In the genomic region with DNA sequence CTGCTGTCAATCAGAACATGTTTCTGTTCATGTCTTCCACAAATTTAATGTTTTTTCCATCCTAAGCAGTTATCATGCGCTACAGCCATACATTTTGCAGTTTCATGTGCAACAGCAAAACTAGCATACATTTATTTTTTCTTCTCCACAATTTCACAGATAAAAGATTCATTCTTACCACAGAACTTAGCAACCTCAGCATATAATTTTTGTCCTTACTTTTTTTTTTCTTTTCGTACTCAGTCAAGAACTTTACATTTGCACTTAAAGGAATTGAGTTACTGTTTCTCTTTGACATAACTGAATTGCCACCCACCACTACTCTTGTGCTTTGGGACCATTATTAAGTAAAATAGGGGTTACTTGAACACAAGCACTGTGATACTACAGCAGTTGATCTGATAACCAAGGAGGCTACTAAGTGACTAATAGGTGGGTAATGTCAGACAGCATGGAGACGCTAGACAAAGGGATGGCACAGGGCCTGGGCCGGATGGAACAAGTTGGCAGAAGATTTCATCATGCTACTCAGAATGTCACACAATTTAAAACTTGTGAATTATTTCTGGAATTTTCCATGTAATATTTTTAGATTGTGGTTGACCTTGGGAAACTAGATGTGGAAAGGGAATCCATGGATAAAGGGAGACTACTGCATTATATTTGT, we compare ENCODE assay signal across 22 cellular contexts. TPM values are rescaled to one million over a fixed set of nuclear protein-coding genes. Genes with fewer than 3 reads are reported as not detected.
DNase-seq lines count a peak whose midpoint lies in the region; ATAC-seq and TF ChIP-seq lines count a peak whose summit lies in the region.
"Had no signal": no experiment of that assay in that cellular context is flagged by ENCODE, and none has a peak within 500 bp of the region (broad histone marks: within the 10 kb centered on the region; RNA-seq: fewer than 3 reads in every experiment).

No MANE protein-coding gene starts in this region.

- H3K36me3 ChIP-seq in ACC112 (ENCODE audit: insufficient read depth, low read length): no peaks in the 10 kb centered on the region
- H3K36me3 ChIP-seq in HUES6 (ENCODE audit: control insufficient read depth, insufficient read depth, low read length): no peaks in the 10 kb centered on the region
- H3K36me3 ChIP-seq: heart right ventricle, WERI-Rb-1 had no signal

- H3K27me3 ChIP-seq in ACC112 (ENCODE audit: insufficient read depth, low read length) (no peaks in the 10 kb centered on the region), HUES6 (ENCODE audit: control insufficient read depth, insufficient read depth, low read length) (no peaks in the 10 kb centered on the region), foreskin keratinocyte (no peaks in the 10 kb centered on the region)
- H3K27me3 ChIP-seq: heart right ventricle had no signal

- H3K4me3 ChIP-seq in ACC112 (ENCODE audit: low read depth, low read length) (no peak overlapping the region), HUES6 (ENCODE audit: low read depth, low read length) (0 out of 2 replicates have a peak overlapping the region, but pooled peaks have one; percentile 5)
- H3K4me3 ChIP-seq: coronary artery, heart right ventricle had no signal

- DNase-seq in T1000 (lab: John Stamatoyannopoulos, UW) (peak; percentile 9), foreskin keratinocyte (peak; percentile 38 to 73), SHP77 (lab: John Stamatoyannopoulos, UW) (no peak), DMS153 (lab: John Stamatoyannopoulos, UW) (no peak), GM20000 (ENCODE audit: low spot score) (no peak)
- DNase-seq: amygdala; COR-L47; GDM1; heart right ventricle; HFFc6; Karpas-422; NCI-H1694; OCI-M1; stimulated activated CD4-positive, alpha-beta T cell treated with anti-CD3 and anti-CD28 coated beads, Interleukin-12 subunit alpha, Interleukin-12 subunit beta, amount 100 ng/mL, for 4 hours; WERI-Rb-1 had no signal

- no peaks in the 10 kb centered on the region for H3K9me3 ChIP-seq in HUES6 (ENCODE audit: control insufficient read depth, insufficient read depth, low read depth, low read length)
- H3K9me3 ChIP-seq: heart right ventricle had no signal

- H3K27ac ChIP-seq in ACC112 (ENCODE audit: low read depth, low read length) (peak overlapping the region; percentile 19), HUES6 (ENCODE audit: low read depth, low read length) (peak overlapping the region; percentile 59), foreskin keratinocyte (no peak overlapping the region)
- H3K27ac ChIP-seq: coronary artery, heart right ventricle, WERI-Rb-1 had no signal

- H3K79me2 ChIP-seq in ACC112 (ENCODE audit: control insufficient read depth, insufficient read depth, low read length, unreplicated experiment): no peaks in the 10 kb centered on the region

- ATAC-seq in foreskin keratinocyte (peak; percentile 82), GM21723 (IDR thresholded peaks at IDR 0.05; ENCODE audit: unreplicated experiment) (no peak)
- ATAC-seq: esophagus mucosa, heart right ventricle had no signal

- TF ChIP-seq CTCF in foreskin keratinocyte (conservative IDR thresholded peaks at IDR 0.05) (no peak), GM20000 (IDR thresholded peaks at IDR 0.05; ENCODE audit: extremely low read depth, missing control alignments) (no peak)

- no peak overlapping the region for H3K9ac ChIP-seq in HUES6 (ENCODE audit: low read length)

- H2AFZ ChIP-seq in ACC112 (ENCODE audit: low read length, unreplicated experiment): no peak overlapping the region

- peaks cover 38% of the 10 kb centered on the region for H3K4me1 ChIP-seq in ACC112 (ENCODE audit: control insufficient read depth, insufficient read depth, low read length, unreplicated experiment)
- H3K4me1 ChIP-seq in HUES6 (ENCODE audit: control insufficient read depth, insufficient read depth, low read length): peaks cover 41% of the 10 kb centered on the region
- no peaks in the 10 kb centered on the region for H3K4me1 ChIP-seq in foreskin keratinocyte
- H3K4me1 ChIP-seq: heart right ventricle had no signal

RNA-seq across cellular contexts. Expression of a gene that starts 50.2 kb away (rescaled TPM):
- total RNA-seq in foreskin keratinocyte: not detected in 2 replicates
- polyA plus RNA-seq in foreskin keratinocyte: not detected in 2 replicates
- total RNA-seq: activated CD8-positive, alpha-beta memory T cell treated with anti-CD3 and anti-CD28 coated beads for 36 hours; esophagus mucosa; heart right ventricle; HFFc6; posterior vena cava had no signal
- polyA plus RNA-seq: heart right ventricle had no signal

Comparison
In these comparisons a context has a peak if more than half of its experiments do, and no peak if none do; other contexts are left out.
1. DNase-seq: peak in T1000 (single experiment) and foreskin keratinocyte (2 of 2); none in SHP77 (0 of 2), DMS153 (single experiment) and GM20000 (single experiment).